1 cellular context compared by ENCODE assay signal in genomic region chr10:83930-84530, GRCh38.
TF ChIP-seq lines count a peak whose summit lies in the region.

No MANE protein-coding gene starts in this region.

TF ChIP-seq in HepG2, 621 proteins besides CTCF, POLR2A, EP300 and RAD21:
- TF ChIP-seq ZNF512B (CRISPR knock-in tag; IDR thresholded peaks at IDR 0.05; ENCODE audit: borderline replicate concordance) (no peak), MNT (IDR thresholded peaks at IDR 0.05) (peak; percentile 54), ZNF614 (CRISPR knock-in tag; IDR thresholded peaks at IDR 0.05; ENCODE audit: borderline replicate concordance) (no peak), PRDM15 (CRISPR knock-in tag; IDR thresholded peaks at IDR 0.05) (no peak)
